ENCODE assay signal across 1 cellular context in genomic region chr17:64964796-64965195, GRCh38.
TF ChIP-seq lines count a peak whose summit lies in the region.

No MANE protein-coding gene starts in this region.

TF ChIP-seq in K562, 482 proteins besides CTCF, POLR2A, EP300 and RAD21 (continued from another document):
- no peak for TF ChIP-seq ZBTB33 (CRISPR knock-in tag; IDR thresholded peaks at IDR 0.05)
